Comparison of ENCODE assay signal across 12 cellular contexts in the genomic region with DNA sequence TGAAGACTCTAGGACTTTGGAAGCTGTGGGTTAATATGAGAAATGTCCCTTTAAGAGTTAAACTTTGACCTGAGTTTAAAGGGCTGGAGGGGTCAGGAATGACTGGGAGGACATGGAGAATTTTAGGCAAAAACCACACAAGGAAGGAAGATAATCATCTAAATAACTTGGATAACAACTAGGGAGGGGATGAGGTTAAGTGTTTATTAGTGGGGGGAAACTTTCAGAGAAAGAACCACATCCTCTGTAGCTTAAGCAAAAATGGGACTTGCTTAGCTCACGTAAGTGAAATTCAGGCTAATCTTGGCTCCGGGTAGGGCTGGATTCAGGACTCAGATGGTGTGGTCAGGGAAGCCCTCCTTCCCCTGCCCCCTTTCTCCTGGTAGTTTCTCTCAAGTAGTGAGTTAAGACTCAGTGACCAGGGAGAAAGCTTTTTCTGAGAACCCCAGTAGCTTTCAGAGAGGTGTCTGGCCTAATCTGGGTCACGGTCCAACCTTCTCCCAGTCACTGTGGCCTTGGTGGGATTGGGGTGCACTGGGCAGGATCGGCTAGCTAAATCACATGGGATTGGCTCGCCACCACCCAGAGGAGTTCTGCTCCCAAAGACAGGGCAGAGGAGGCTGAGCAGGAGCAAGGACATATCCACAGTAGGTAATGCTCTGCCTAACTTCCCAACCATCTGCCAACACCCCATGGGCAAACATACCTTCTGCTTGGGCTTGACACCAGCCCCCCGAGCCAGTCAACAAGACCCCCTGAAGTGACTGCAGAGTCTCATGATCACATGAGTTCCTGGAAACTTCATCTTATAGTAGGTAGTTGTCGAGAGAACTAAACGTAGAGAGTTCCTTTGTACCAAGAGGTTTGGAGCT. TPM values are rescaled to one million over a fixed set of nuclear protein-coding genes. Genes with fewer than 3 reads are reported as not detected.
DNase-seq lines count a peak whose midpoint lies in the region; ATAC-seq and TF ChIP-seq lines count a peak whose summit lies in the region.
"Had no signal": no experiment of that assay in that cellular context is flagged by ENCODE, and none has a peak within 500 bp of the region (broad histone marks: within the 10 kb centered on the region; RNA-seq: fewer than 3 reads in every experiment).

No MANE protein-coding gene starts in this region.

- H3K4me1 ChIP-seq in esophagus squamous epithelium (peaks cover 14 to 74% (median 16%) of the 10 kb centered on the region in 3 donors), HAP-1 (no peaks in the 10 kb centered on the region)
- H3K4me1 ChIP-seq: testis had no signal

- H3K4me3 ChIP-seq in esophagus squamous epithelium (no peak overlapping the region), HAP-1 (no peak overlapping the region)
- H3K4me3 ChIP-seq: testis had no signal

- POLR2A ChIA-PET in activated CD4-positive, alpha-beta T cell treated with anti-CD3 and anti-CD28 coated beads for 36 hours (lab: Charles Lee) = interaction anchor here (0.5 to 0.7 kb wide), 2 partner anchors 28 to 46 kb away, joined by 4 read pairs; no protein-coding TSS in a partner anchor

- in situ Hi-C loops in HAP-1 (cut with MboI; ENCODE audit: low sequenced_read_pairs) = no loop called here

- TF ChIP-seq CTCF in esophagus squamous epithelium (IDR thresholded peaks at IDR 0.05) = no peak
- TF ChIP-seq CTCF in endothelial cell (IDR thresholded peaks at IDR 0.05; ENCODE audit: unreplicated experiment) = no peak

- H3K9me3 ChIP-seq in esophagus squamous epithelium (no peaks in the 10 kb centered on the region), HAP-1 (no peaks in the 10 kb centered on the region)
- H3K9me3 ChIP-seq: testis had no signal

- no peaks in the 10 kb centered on the region for H3K27me3 Mint-ChIP-seq in activated CD4-positive, alpha-beta T cell treated with anti-CD3 and anti-CD28 coated beads for 36 hours
- no peaks in the 10 kb centered on the region for H3K27me3 Mint-ChIP-seq in T-helper 2 cell treated with Interferon-gamma antibody and Interleukin-4, amounts not matched to agents 5 μg/mL and 100 μg/mL, for 36 hours (ENCODE audit: low read depth)
- H3K27me3 Mint-ChIP-seq in endothelial cell (ENCODE audit: unreplicated experiment) = no peaks in the 10 kb centered on the region

- H3K27ac Mint-ChIP-seq in activated CD4-positive, alpha-beta T cell treated with anti-CD3 and anti-CD28 coated beads for 36 hours = peak overlapping the region; percentile 78
- peak overlapping the region; percentile 73 for H3K27ac Mint-ChIP-seq in T-helper 2 cell treated with Interferon-gamma antibody and Interleukin-4, amounts not matched to agents 5 μg/mL and 100 μg/mL, for 36 hours
- no peak overlapping the region for H3K27ac Mint-ChIP-seq in endothelial cell (ENCODE audit: unreplicated experiment)

- H3K4me1 Mint-ChIP-seq in activated CD4-positive, alpha-beta T cell treated with anti-CD3 and anti-CD28 coated beads for 36 hours = peaks cover 69% of the 10 kb centered on the region
- H3K4me1 Mint-ChIP-seq in T-helper 2 cell treated with Interferon-gamma antibody and Interleukin-4, amounts not matched to agents 5 μg/mL and 100 μg/mL, for 36 hours (ENCODE audit: low read depth) = peaks cover 55% of the 10 kb centered on the region
- peaks cover 11% of the 10 kb centered on the region for H3K4me1 Mint-ChIP-seq in endothelial cell (ENCODE audit: unreplicated experiment)

- no peak overlapping the region for H3K4me3 Mint-ChIP-seq in activated CD4-positive, alpha-beta T cell treated with anti-CD3 and anti-CD28 coated beads for 36 hours
- H3K4me3 Mint-ChIP-seq in T-helper 2 cell treated with Interferon-gamma antibody and Interleukin-4, amounts not matched to agents 5 μg/mL and 100 μg/mL, for 36 hours = peak overlapping the region; percentile 62
- H3K4me3 Mint-ChIP-seq in endothelial cell (ENCODE audit: unreplicated experiment) = no peak overlapping the region

- no peak for ATAC-seq in activated CD4-positive, alpha-beta T cell treated with anti-CD3 and anti-CD28 coated beads for 36 hours

- DNase-seq in activated CD4-positive, alpha-beta T cell treated with anti-CD3 and anti-CD28 coated beads for 36 hours = no peak
- no peak for DNase-seq in activated CD4-positive, alpha-beta T cell treated with anti-CD3 and anti-CD28 coated beads for 1 hour
- DNase-seq in T-helper 2 cell treated with Interferon-gamma antibody and Interleukin-4, amounts not matched to agents 5 μg/mL and 100 μg/mL, for 36 hours (ENCODE audit: low spot score) = no peak
- DNase-seq in esophagus squamous epithelium (lab: John Stamatoyannopoulos, UW) = no peak
- DNase-seq in stimulated activated CD8-positive, alpha-beta memory T cell treated with anti-CD3 and anti-CD28 coated beads, Interleukin-4, amount 100 ng/mL, for 48 hours = peak; percentile 34
- no peak for DNase-seq in endothelial cell (ENCODE audit: low spot score)
- DNase-seq in HAP-1 (ENCODE audit: low spot score in 2 of 2) = no peak
- no peak for DNase-seq in kidney glomerular epithelial cell (lab: John Stamatoyannopoulos, UW)
- DNase-seq: aorta, foreskin fibroblast, Kasumi-1, testis had no signal

- CTCF ChIA-PET in activated CD4-positive, alpha-beta T cell treated with anti-CD3 and anti-CD28 coated beads for 36 hours (lab: Charles Lee) = interaction anchor here (0.7 to 2.4 kb wide), 8 partner anchors 16 to 80 kb away, joined by 3 to 7 read pairs (median 3); no protein-coding TSS in a partner anchor

- intact Hi-C loops in activated CD4-positive, alpha-beta T cell treated with anti-CD3 and anti-CD28 coated beads for 36 hours (cut with DNase I, micrococcal nuclease) = loop anchor here (2.0 kb wide), 3 partner anchors 25 to 47 kb away; no protein-coding TSS in a partner anchor
- intact Hi-C loops in esophagus squamous epithelium (cut with DNase I) = no loop called here

- no peaks in the 10 kb centered on the region for H3K36me3 ChIP-seq in esophagus squamous epithelium
- H3K36me3 ChIP-seq in HAP-1 (replicated peaks) = no peaks in the 10 kb centered on the region

- H3K27me3 ChIP-seq in esophagus squamous epithelium (no peaks in the 10 kb centered on the region), HAP-1 (ENCODE audit: low read depth) (no peaks in the 10 kb centered on the region)
- H3K27me3 ChIP-seq: testis had no signal

- H3K9me3 Mint-ChIP-seq in activated CD4-positive, alpha-beta T cell treated with anti-CD3 and anti-CD28 coated beads for 36 hours (ENCODE audit: low read depth) = peaks cover 15% of the 10 kb centered on the region
- H3K9me3 Mint-ChIP-seq in T-helper 2 cell treated with Interferon-gamma antibody and Interleukin-4, amounts not matched to agents 5 μg/mL and 100 μg/mL, for 36 hours = peaks cover 15% of the 10 kb centered on the region
- H3K9me3 Mint-ChIP-seq in endothelial cell (ENCODE audit: unreplicated experiment) = no peaks in the 10 kb centered on the region

- H3K27ac ChIP-seq in esophagus squamous epithelium = peak overlapping the region; percentile 42 to 92 (median 80)
- H3K27ac ChIP-seq: testis had no signal

- peaks cover 14% of the 10 kb centered on the region for H3K36me3 Mint-ChIP-seq in activated CD4-positive, alpha-beta T cell treated with anti-CD3 and anti-CD28 coated beads for 36 hours (ENCODE audit: low read depth)
- H3K36me3 Mint-ChIP-seq in T-helper 2 cell treated with Interferon-gamma antibody and Interleukin-4, amounts not matched to agents 5 μg/mL and 100 μg/mL, for 36 hours (ENCODE audit: low read depth) = peaks cover 11% of the 10 kb centered on the region
- peaks cover 4% of the 10 kb centered on the region for H3K36me3 Mint-ChIP-seq in endothelial cell (ENCODE audit: low read depth, unreplicated experiment)

- WGBS in esophagus squamous epithelium, 2 donors = 75 to 86% methylated on average over 7 to 8 of the region's 8 CpGs

- no peak for TF ChIP-seq POLR2A in esophagus squamous epithelium (IDR thresholded peaks at IDR 0.05)

RNA-seq across cellular contexts. Expression of gene ARF6, which starts 52.8 kb away (rescaled TPM):
- total RNA-seq in activated CD4-positive, alpha-beta T cell treated with anti-CD3 and anti-CD28 coated beads for 36 hours = 100 to 1,000 TPM; 172 to 181 TPM
- 100 to 1,000 TPM; 109 to 156 (median 133) TPM for total RNA-seq in esophagus squamous epithelium
- total RNA-seq in endothelial cell (ENCODE audit: unreplicated experiment) = 55.3 TPM
